In the genomic region with DNA sequence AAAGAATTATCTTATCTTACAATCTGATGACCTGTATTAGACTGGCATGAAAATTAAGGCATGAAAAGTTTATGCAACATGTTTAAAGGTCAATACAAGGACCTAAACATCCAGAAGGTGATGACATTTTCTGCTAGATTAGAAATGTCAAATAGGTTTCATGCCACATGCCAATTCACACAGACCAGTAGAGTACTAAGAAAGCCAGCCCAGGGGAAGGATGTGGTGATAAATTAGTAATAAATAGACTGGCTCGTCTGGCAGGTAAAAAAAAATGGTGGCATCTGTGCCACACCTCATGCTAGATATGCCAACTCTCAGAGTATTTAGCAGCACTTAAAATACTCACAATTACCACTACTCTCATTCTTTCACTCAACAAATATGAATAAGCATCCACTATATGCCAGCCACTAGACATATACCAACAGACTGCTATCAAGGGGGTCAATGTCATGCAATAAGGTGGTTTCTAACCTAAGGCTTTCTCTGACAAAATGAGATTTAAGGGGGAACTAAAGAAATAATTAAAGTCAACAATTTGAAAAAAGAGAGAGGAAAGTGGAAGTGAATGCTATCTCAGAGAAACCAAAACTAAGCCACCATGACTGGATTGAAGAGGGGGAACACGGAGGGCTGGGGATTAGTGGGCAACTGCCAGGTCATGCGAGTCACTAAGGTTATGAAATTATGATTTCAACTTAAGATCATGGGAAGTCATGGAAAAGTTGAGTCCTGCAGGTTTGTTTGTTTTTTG, we compare ENCODE assay signal across 9 cellular contexts.
DNase-seq lines count a peak whose midpoint lies in the region; ATAC-seq lines count a peak whose summit lies in the region.
"Had no signal": no experiment of that assay in that cellular context is flagged by ENCODE, and none has a peak within 500 bp of the region (broad histone marks: within the 10 kb centered on the region; RNA-seq: fewer than 3 reads in every experiment).

No MANE protein-coding gene starts in this region.

- peak overlapping the region; percentile 36 for H3K4me3 Mint-ChIP-seq in activated CD4-positive, alpha-beta memory T cell treated with anti-CD3 and anti-CD28 coated beads for 36 hours
- H3K4me3 Mint-ChIP-seq in stimulated activated effector memory CD8-positive, alpha-beta T cell treated with anti-CD3 and anti-CD28 coated beads, Interleukin-12 subunit alpha, Interleukin-12 subunit beta, amount 100 ng/mL, for 72 hours = peak overlapping the region; percentile 40

- POLR2A ChIA-PET in activated CD4-positive, alpha-beta memory T cell treated with anti-CD3 and anti-CD28 coated beads for 36 hours (lab: Charles Lee) = interaction anchor here (1.0 kb wide), 1 partner anchor 96 kb away, joined by 4 read pairs; no protein-coding TSS in a partner anchor

- ATAC-seq in HG03097 (IDR thresholded peaks at IDR 0.05; ENCODE audit: low FRiP score, unreplicated experiment) = peak; percentile 47
- peak; percentile 75 for ATAC-seq in stimulated activated effector memory CD8-positive, alpha-beta T cell treated with anti-CD3 and anti-CD28 coated beads, Interleukin-12 subunit alpha, Interleukin-12 subunit beta, amount 100 ng/mL, for 72 hours

- peak overlapping the region; percentile 75 for H3K27ac Mint-ChIP-seq in activated CD4-positive, alpha-beta memory T cell treated with anti-CD3 and anti-CD28 coated beads for 36 hours
- peak overlapping the region; percentile 78 for H3K27ac Mint-ChIP-seq in stimulated activated effector memory CD8-positive, alpha-beta T cell treated with anti-CD3 and anti-CD28 coated beads, Interleukin-12 subunit alpha, Interleukin-12 subunit beta, amount 100 ng/mL, for 72 hours

- DNase-seq in activated naive CD4-positive, alpha-beta T cell treated with Interleukin-2 at 50 U/mL for 16 hours = peak; percentile 60
- DNase-seq in activated naive CD4-positive, alpha-beta T cell (lab: John Stamatoyannopoulos, UW) = no peak
- DNase-seq in activated CD4-positive, alpha-beta memory T cell treated with anti-CD3 and anti-CD28 coated beads for 36 hours = peak; percentile 70
- no peak for DNase-seq in stimulated activated effector memory CD8-positive, alpha-beta T cell treated with anti-CD3 and anti-CD28 coated beads, Interleukin-12 subunit alpha, Interleukin-12 subunit beta, amount 100 ng/mL, for 72 hours (ENCODE audit: low spot score in 2 of 2)
- DNase-seq in COLO829 (ENCODE audit: low spot score) = no peak
- no peak for DNase-seq in cortex of kidney (lab: John Stamatoyannopoulos, UW)
- DNase-seq in NCI-H2081 treated with DMSO at 0.1 percent for 48 hours (lab: John Stamatoyannopoulos, UW) = no peak
- DNase-seq: amniotic stem cell had no signal

- H3K27me3 Mint-ChIP-seq in activated CD4-positive, alpha-beta memory T cell treated with anti-CD3 and anti-CD28 coated beads for 36 hours = no peaks in the 10 kb centered on the region

- H3K4me1 Mint-ChIP-seq in activated CD4-positive, alpha-beta memory T cell treated with anti-CD3 and anti-CD28 coated beads for 36 hours (ENCODE audit: low read depth) = peaks cover 86% of the 10 kb centered on the region
- H3K4me1 Mint-ChIP-seq in stimulated activated effector memory CD8-positive, alpha-beta T cell treated with anti-CD3 and anti-CD28 coated beads, Interleukin-12 subunit alpha, Interleukin-12 subunit beta, amount 100 ng/mL, for 72 hours = peaks cover 84% of the 10 kb centered on the region

- H3K36me3 Mint-ChIP-seq in activated CD4-positive, alpha-beta memory T cell treated with anti-CD3 and anti-CD28 coated beads for 36 hours = peaks cover 2% of the 10 kb centered on the region
- H3K36me3 Mint-ChIP-seq in stimulated activated effector memory CD8-positive, alpha-beta T cell treated with anti-CD3 and anti-CD28 coated beads, Interleukin-12 subunit alpha, Interleukin-12 subunit beta, amount 100 ng/mL, for 72 hours = peaks cover 4% of the 10 kb centered on the region

- CTCF ChIA-PET in activated CD4-positive, alpha-beta memory T cell treated with anti-CD3 and anti-CD28 coated beads for 36 hours (lab: Charles Lee) = no interaction called here

- no peaks in the 10 kb centered on the region for H3K9me3 Mint-ChIP-seq in activated CD4-positive, alpha-beta memory T cell treated with anti-CD3 and anti-CD28 coated beads for 36 hours
- no peaks in the 10 kb centered on the region for H3K9me3 Mint-ChIP-seq in stimulated activated effector memory CD8-positive, alpha-beta T cell treated with anti-CD3 and anti-CD28 coated beads, Interleukin-12 subunit alpha, Interleukin-12 subunit beta, amount 100 ng/mL, for 72 hours

- intact Hi-C loops in activated CD4-positive, alpha-beta memory T cell treated with anti-CD3 and anti-CD28 coated beads for 36 hours (cut with micrococcal nuclease) = loop anchor here (1.0 kb wide), 5 partner anchors 32 to 108 kb away; no protein-coding TSS in a partner anchor

Comparison
In these comparisons a context has a peak if more than half of its experiments do, and no peak if none do; other contexts are left out.
1. DNase-seq: peak in activated naive CD4-positive, alpha-beta T cell treated with Interleukin-2 at 50 U/mL for 16 hours (single experiment) and activated CD4-positive, alpha-beta memory T cell treated with anti-CD3 and anti-CD28 coated beads for 36 hours (single experiment); none in activated naive CD4-positive, alpha-beta T cell (0 of 4), stimulated activated effector memory CD8-positive, alpha-beta T cell treated with anti-CD3 and anti-CD28 coated beads, Interleukin-12 subunit alpha, Interleukin-12 subunit beta, amount 100 ng/mL, for 72 hours (0 of 2), COLO829 (single experiment), cortex of kidney (single experiment) and NCI-H2081 treated with DMSO at 0.1 percent for 48 hours (single experiment).